In genomic region chr9:128127990-128128835, GRCh38 we compare ENCODE assay signal across 1 cellular context.
TF ChIP-seq lines count a peak whose summit lies in the region.

No MANE protein-coding gene starts in this region.

TF ChIP-seq in GM12878, 131 proteins besides CTCF, POLR2A, EP300 and RAD21 (continued from another document and continues in another):
- TF ChIP-seq, protein P1, sequence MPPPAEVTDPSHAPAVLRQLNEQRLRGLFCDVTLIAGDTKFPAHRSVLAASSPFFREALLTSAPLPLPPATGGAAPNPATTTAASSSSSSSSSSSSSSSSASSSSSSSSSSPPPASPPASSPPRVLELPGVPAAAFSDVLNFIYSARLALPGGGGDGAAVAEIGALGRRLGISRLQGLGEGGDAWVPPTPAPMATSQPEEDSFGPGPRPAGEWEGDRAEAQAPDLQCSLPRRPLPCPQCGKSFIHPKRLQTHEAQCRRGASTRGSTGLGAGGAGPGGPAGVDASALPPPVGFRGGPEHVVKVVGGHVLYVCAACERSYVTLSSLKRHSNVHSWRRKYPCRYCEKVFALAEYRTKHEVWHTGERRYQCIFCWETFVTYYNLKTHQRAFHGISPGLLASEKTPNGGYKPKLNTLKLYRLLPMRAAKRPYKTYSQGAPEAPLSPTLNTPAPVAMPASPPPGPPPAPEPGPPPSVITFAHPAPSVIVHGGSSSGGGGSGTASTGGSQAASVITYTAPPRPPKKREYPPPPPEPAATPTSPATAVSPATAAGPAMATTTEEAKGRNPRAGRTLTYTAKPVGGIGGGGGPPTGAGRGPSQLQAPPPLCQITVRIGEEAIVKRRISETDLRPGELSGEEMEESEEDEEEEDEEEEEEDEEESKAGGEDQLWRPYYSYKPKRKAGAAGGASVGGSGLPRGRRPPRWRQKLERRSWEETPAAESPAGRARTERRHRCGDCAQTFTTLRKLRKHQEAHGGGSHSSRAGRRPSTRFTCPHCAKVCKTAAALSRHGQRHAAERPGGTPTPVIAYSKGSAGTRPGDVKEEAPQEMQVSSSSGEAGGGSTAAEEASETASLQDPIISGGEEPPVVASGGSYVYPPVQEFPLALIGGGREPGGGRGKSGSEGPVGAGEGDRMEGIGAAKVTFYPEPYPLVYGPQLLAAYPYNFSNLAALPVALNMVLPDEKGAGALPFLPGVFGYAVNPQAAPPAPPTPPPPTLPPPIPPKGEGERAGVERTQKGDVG (CRISPR knock-in tag; IDR thresholded peaks at IDR 0.05) = no peak
- TF ChIP-seq, protein P2, sequence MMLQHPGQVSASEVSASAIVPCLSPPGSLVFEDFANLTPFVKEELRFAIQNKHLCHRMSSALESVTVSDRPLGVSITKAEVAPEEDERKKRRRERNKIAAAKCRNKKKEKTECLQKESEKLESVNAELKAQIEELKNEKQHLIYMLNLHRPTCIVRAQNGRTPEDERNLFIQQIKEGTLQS (IDR thresholded peaks at IDR 0.05; ENCODE audit: borderline replicate concordance, extremely low read depth, low read depth, low read length) = peak; percentile 29; the same call in 1 of the 2 replicates
- TF ChIP-seq IKZF1 (conservative IDR thresholded peaks at IDR 0.05) (peak; percentile 68), ZNF384 (IDR thresholded peaks at IDR 0.05; ENCODE audit: borderline replicate concordance, low read depth, low read length) (no peak), ASH2L (IDR thresholded peaks at IDR 0.05; ENCODE audit: borderline replicate concordance, low read depth) (0 out of 2 replicates have a peak, but pooled peaks have one; percentile 42), SMC3 (IDR thresholded peaks at IDR 0.05; ENCODE audit: borderline replicate concordance, low read length) (no peak), FOXM1 (IDR thresholded peaks at IDR 0.05; ENCODE audit: low read depth, low read length) (no peak), SMAD1 (IDR thresholded peaks at IDR 0.05; ENCODE audit: low read depth, partially characterized antibody) (no peak), SREBF2 (IDR thresholded peaks at IDR 0.05; ENCODE audit: low read length) (no peak), HDAC6 (IDR thresholded peaks at IDR 0.05; ENCODE audit: unreplicated experiment) (no peak), KLF5 (IDR thresholded peaks at IDR 0.05; ENCODE audit: partially characterized antibody) (no peak), TCF7 (IDR thresholded peaks at IDR 0.05; ENCODE audit: borderline replicate concordance) (no peak), HSF1 (IDR thresholded peaks at IDR 0.05; ENCODE audit: low read depth, low read length) (no peak), TCF12 (IDR thresholded peaks at IDR 0.05; ENCODE audit: low read depth, low read length) (peak; percentile 82; the same call in 1 of the 2 replicates), ZSCAN29 (IDR thresholded peaks at IDR 0.05) (no peak), IKZF2 (IDR thresholded peaks at IDR 0.05) (peak; percentile 63 to 64), WRNIP1 (IDR thresholded peaks at IDR 0.05; ENCODE audit: borderline replicate concordance, low read depth, low read length) (no peak), TCF3 (IDR thresholded peaks at IDR 0.05; ENCODE audit: borderline replicate concordance, insufficient read depth, low read depth, low read length) (peak; percentile 87; the same call in 1 of the 2 replicates), MYB (IDR thresholded peaks at IDR 0.05; ENCODE audit: borderline replicate concordance, low read depth, low read length) (peak; percentile 97), BRCA1 (IDR thresholded peaks at IDR 0.05; ENCODE audit: low read depth, low read length) (no peak), ATF7 (IDR thresholded peaks at IDR 0.05; ENCODE audit: low read depth) (no peak), NR2C2 (IDR thresholded peaks at IDR 0.05; ENCODE audit: borderline replicate concordance, control insufficient read depth, insufficient read length, low read depth) (no peak), SIX5 (IDR thresholded peaks at IDR 0.05; ENCODE audit: low read depth, low read length, severe bottlenecking) (no peak), SPI1 (IDR thresholded peaks at IDR 0.05; ENCODE audit: borderline replicate concordance, insufficient read depth, low read depth, low read length) (no peak), NBN (IDR thresholded peaks at IDR 0.05) (peak; percentile 86), ZNF274 (IDR thresholded peaks at IDR 0.05; ENCODE audit: insufficient read depth, insufficient read length) (no peak), CBFB (IDR thresholded peaks at IDR 0.05; ENCODE audit: low read depth) (peak; percentile 70; the same call in 1 of the 2 replicates), SUZ12 (IDR thresholded peaks at IDR 0.05; ENCODE audit: unreplicated experiment) (no peak), GABPA (IDR thresholded peaks at IDR 0.05; ENCODE audit: low read depth) (no peak), SIN3A (IDR thresholded peaks at IDR 0.05; ENCODE audit: low read depth, low read length) (peak; percentile 23; the same call in 1 of the 2 replicates), ETV6 (conservative IDR thresholded peaks at IDR 0.05 in 1 of 2, IDR thresholded peaks at IDR 0.05 in 1 of 2; ENCODE audit: borderline replicate concordance in 1 of 2, low read depth in 1 of 2) (no peak), TBL1XR1 (IDR thresholded peaks at IDR 0.05; ENCODE audit: low read depth, low read length) (peak; percentile 34; the same call in 1 of the 2 replicates), FOS (IDR thresholded peaks at IDR 0.05; ENCODE audit: borderline replicate concordance, extremely low read depth, insufficient read length) (no peak), KAT2A (conservative IDR thresholded peaks at IDR 0.05; ENCODE audit: control insufficient read depth, low read depth, low read length) (no peak), SUPT20H (IDR thresholded peaks at IDR 0.05; ENCODE audit: borderline replicate concordance, control insufficient read depth, low read depth, low read length) (no peak), CREB1 (IDR thresholded peaks at IDR 0.05; ENCODE audit: low read depth) (peak; percentile 69), MYC (IDR thresholded peaks at IDR 0.05; ENCODE audit: insufficient read depth, insufficient read length, insufficient replicate concordance, low read length, severe bottlenecking) (peak; percentile 80), NRF1 (conservative IDR thresholded peaks at IDR 0.05; ENCODE audit: low read depth, low read length) (no peak), FOXK2 (IDR thresholded peaks at IDR 0.05) (peak; percentile 9; the same call in 1 of the 2 replicates), POLR2AphosphoS5 (IDR thresholded peaks at IDR 0.05; ENCODE audit: low read length) (no peak), BCL3 (IDR thresholded peaks at IDR 0.05; ENCODE audit: borderline replicate concordance, insufficient read depth, low read depth, low read length, poor library complexity, severe bottlenecking) (no peak), PBX3 (IDR thresholded peaks at IDR 0.05; ENCODE audit: insufficient replicate concordance, low read depth, low read length) (no peak)
- TF ChIP-seq, protein P3, sequence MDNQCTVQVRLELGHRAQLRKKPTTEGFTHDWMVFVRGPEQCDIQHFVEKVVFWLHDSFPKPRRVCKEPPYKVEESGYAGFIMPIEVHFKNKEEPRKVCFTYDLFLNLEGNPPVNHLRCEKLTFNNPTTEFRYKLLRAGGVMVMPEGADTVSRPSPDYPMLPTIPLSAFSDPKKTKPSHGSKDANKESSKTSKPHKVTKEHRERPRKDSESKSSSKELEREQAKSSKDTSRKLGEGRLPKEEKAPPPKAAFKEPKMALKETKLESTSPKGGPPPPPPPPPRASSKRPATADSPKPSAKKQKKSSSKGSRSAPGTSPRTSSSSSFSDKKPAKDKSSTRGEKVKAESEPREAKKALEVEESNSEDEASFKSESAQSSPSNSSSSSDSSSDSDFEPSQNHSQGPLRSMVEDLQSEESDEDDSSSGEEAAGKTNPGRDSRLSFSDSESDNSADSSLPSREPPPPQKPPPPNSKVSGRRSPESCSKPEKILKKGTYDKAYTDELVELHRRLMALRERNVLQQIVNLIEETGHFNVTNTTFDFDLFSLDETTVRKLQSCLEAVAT (IDR thresholded peaks at IDR 0.05) = 0 out of 2 replicates have a peak, but pooled peaks have one; percentile 63
- TF ChIP-seq, protein P4, sequence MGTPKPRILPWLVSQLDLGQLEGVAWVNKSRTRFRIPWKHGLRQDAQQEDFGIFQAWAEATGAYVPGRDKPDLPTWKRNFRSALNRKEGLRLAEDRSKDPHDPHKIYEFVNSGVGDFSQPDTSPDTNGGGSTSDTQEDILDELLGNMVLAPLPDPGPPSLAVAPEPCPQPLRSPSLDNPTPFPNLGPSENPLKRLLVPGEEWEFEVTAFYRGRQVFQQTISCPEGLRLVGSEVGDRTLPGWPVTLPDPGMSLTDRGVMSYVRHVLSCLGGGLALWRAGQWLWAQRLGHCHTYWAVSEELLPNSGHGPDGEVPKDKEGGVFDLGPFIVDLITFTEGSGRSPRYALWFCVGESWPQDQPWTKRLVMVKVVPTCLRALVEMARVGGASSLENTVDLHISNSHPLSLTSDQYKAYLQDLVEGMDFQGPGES (IDR thresholded peaks at IDR 0.05) = no peak
- TF ChIP-seq, protein P5, sequence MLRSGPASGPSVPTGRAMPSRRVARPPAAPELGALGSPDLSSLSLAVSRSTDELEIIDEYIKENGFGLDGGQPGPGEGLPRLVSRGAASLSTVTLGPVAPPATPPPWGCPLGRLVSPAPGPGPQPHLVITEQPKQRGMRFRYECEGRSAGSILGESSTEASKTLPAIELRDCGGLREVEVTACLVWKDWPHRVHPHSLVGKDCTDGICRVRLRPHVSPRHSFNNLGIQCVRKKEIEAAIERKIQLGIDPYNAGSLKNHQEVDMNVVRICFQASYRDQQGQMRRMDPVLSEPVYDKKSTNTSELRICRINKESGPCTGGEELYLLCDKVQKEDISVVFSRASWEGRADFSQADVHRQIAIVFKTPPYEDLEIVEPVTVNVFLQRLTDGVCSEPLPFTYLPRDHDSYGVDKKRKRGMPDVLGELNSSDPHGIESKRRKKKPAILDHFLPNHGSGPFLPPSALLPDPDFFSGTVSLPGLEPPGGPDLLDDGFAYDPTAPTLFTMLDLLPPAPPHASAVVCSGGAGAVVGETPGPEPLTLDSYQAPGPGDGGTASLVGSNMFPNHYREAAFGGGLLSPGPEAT (IDR thresholded peaks at IDR 0.05; ENCODE audit: low read depth) = peak; percentile 98
- TF ChIP-seq, protein P6, sequence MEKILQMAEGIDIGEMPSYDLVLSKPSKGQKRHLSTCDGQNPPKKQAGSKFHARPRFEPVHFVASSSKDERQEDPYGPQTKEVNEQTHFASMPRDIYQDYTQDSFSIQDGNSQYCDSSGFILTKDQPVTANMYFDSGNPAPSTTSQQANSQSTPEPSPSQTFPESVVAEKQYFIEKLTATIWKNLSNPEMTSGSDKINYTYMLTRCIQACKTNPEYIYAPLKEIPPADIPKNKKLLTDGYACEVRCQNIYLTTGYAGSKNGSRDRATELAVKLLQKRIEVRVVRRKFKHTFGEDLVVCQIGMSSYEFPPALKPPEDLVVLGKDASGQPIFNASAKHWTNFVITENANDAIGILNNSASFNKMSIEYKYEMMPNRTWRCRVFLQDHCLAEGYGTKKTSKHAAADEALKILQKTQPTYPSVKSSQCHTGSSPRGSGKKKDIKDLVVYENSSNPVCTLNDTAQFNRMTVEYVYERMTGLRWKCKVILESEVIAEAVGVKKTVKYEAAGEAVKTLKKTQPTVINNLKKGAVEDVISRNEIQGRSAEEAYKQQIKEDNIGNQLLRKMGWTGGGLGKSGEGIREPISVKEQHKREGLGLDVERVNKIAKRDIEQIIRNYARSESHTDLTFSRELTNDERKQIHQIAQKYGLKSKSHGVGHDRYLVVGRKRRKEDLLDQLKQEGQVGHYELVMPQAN (conservative IDR thresholded peaks at IDR 0.05) = no peak; the same call in 1 of the 2 replicates
- TF ChIP-seq, protein P7, sequence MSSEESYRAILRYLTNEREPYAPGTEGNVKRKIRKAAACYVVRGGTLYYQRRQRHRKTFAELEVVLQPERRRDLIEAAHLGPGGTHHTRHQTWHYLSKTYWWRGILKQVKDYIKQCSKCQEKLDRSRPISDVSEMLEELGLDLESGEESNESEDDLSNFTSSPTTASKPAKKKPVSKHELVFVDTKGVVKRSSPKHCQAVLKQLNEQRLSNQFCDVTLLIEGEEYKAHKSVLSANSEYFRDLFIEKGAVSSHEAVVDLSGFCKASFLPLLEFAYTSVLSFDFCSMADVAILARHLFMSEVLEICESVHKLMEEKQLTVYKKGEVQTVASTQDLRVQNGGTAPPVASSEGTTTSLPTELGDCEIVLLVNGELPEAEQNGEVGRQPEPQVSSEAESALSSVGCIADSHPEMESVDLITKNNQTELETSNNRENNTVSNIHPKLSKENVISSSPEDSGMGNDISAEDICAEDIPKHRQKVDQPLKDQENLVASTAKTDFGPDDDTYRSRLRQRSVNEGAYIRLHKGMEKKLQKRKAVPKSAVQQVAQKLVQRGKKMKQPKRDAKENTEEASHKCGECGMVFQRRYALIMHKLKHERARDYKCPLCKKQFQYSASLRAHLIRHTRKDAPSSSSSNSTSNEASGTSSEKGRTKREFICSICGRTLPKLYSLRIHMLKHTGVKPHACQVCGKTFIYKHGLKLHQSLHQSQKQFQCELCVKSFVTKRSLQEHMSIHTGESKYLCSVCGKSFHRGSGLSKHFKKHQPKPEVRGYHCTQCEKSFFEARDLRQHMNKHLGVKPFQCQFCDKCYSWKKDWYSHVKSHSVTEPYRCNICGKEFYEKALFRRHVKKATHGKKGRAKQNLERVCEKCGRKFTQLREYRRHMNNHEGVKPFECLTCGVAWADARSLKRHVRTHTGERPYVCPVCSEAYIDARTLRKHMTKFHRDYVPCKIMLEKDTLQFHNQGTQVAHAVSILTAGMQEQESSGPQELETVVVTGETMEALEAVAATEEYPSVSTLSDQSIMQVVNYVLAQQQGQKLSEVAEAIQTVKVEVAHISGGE (CRISPR knock-in tag; IDR thresholded peaks at IDR 0.05) = no peak
